Comparison of ENCODE assay signal across 1 cellular context in the genomic region with DNA sequence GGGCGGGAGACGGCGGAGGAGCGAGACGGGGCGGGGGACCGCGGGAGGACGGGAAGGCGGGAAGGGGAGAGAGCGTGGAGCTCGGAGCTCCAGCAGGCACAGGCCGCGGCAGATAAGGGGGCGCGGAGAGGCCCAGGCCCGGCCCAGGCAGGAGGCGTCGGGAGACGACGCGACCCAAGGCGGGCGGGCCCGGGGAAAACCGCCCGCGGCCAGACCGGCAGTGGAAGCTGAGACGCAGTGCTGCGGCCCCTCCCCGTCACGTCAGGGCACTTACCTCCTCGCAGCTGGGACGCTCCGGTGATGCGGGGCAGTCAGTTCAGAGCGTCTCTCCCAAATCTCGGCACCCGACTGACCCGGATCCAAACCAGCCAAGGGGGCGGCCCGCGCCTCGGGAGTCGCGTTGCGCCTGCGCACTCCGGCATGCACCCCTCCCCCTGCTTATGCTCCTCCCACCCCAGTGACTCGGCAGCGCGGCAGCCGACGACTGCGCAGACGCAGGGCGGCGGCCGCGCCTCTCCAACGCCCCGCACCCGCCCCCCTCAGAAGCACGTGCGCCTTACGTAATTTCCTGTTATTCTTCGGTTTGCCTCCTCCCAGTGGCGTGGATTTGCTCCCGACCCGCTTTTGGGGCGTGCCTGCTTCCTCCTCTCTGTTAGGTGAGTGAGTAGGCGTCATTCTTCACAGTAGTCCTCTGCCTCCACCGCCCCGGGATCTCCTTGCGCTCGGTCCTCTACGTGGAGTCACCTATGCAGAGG.
TF ChIP-seq lines count a peak whose summit lies in the region.

A gene (minus strand): TSS at position 350 of the 755 bp plus-strand sequence. CDS start 3,814 bp downstream, outside the sequence.

TF ChIP-seq in HCT116, 20 proteins besides CTCF, POLR2A, EP300 and RAD21 (continued from another document):
- TF ChIP-seq, protein P1, sequence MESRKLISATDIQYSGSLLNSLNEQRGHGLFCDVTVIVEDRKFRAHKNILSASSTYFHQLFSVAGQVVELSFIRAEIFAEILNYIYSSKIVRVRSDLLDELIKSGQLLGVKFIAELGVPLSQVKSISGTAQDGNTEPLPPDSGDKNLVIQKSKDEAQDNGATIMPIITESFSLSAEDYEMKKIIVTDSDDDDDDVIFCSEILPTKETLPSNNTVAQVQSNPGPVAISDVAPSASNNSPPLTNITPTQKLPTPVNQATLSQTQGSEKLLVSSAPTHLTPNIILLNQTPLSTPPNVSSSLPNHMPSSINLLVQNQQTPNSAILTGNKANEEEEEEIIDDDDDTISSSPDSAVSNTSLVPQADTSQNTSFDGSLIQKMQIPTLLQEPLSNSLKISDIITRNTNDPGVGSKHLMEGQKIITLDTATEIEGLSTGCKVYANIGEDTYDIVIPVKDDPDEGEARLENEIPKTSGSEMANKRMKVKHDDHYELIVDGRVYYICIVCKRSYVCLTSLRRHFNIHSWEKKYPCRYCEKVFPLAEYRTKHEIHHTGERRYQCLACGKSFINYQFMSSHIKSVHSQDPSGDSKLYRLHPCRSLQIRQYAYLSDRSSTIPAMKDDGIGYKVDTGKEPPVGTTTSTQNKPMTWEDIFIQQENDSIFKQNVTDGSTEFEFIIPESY (IDR thresholded peaks at IDR 0.05; ENCODE audit: extremely low read depth, insufficient replicate concordance, low read length), result no peak
- peak; percentile 8 for TF ChIP-seq TCF7L2 (IDR thresholded peaks at IDR 0.05; ENCODE audit: borderline replicate concordance, extremely low read depth, insufficient read depth, insufficient read length)
- TF ChIP-seq POLR2AphosphoS5 (IDR thresholded peaks at IDR 0.05; ENCODE audit: low read depth, low read length), result peak; percentile 92
- peak; percentile 51; the same call in 1 of the 2 replicates for TF ChIP-seq SRF (IDR thresholded peaks at IDR 0.05; ENCODE audit: low read depth)
- TF ChIP-seq CBX3 (IDR thresholded peaks at IDR 0.05; ENCODE audit: low read depth), result 0 out of 2 replicates have a peak, but pooled peaks have one; percentile 64
- 0 out of 2 replicates have a peak, but pooled peaks have one; percentile 45 for TF ChIP-seq JUND (IDR thresholded peaks at IDR 0.05)
- TF ChIP-seq, protein P2, sequence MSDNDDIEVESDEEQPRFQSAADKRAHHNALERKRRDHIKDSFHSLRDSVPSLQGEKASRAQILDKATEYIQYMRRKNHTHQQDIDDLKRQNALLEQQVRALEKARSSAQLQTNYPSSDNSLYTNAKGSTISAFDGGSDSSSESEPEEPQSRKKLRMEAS (IDR thresholded peaks at IDR 0.05), result peak; percentile 100
- TF ChIP-seq, protein P3, sequence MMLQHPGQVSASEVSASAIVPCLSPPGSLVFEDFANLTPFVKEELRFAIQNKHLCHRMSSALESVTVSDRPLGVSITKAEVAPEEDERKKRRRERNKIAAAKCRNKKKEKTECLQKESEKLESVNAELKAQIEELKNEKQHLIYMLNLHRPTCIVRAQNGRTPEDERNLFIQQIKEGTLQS (IDR thresholded peaks at IDR 0.05), result no peak
- peak; percentile 83 for TF ChIP-seq EGR1 (IDR thresholded peaks at IDR 0.05; ENCODE audit: low read depth)
- peak; percentile 51 for TF ChIP-seq YY1 (IDR thresholded peaks at IDR 0.05; ENCODE audit: extremely low read depth, insufficient replicate concordance, low read depth, low read length)
- peak; percentile 93 for TF ChIP-seq ZFX (IDR thresholded peaks at IDR 0.05)
- no peak for TF ChIP-seq EZH2 (IDR thresholded peaks at IDR 0.05)
- peak; percentile 98 for TF ChIP-seq SIN3A (IDR thresholded peaks at IDR 0.05; ENCODE audit: low read depth)
